1 cellular context compared by ENCODE assay signal in genomic region chr19:38003427-38004099, GRCh38.
TF ChIP-seq lines count a peak whose summit lies in the region.

No MANE protein-coding gene starts in this region.

TF ChIP-seq in GM12878, 131 proteins besides CTCF, POLR2A, EP300 and RAD21 (continued from another document and continues in another):
- no peak for TF ChIP-seq IRF3 (IDR thresholded peaks at IDR 0.05)
- TF ChIP-seq SPI1 (IDR thresholded peaks at IDR 0.05; ENCODE audit: borderline replicate concordance, insufficient read depth, low read depth, low read length): no peak
- TF ChIP-seq NFXL1 (IDR thresholded peaks at IDR 0.05; ENCODE audit: borderline replicate concordance): no peak
- no peak for TF ChIP-seq SMAD1 (IDR thresholded peaks at IDR 0.05; ENCODE audit: low read depth, partially characterized antibody)
- TF ChIP-seq ATF3 (IDR thresholded peaks at IDR 0.05; ENCODE audit: borderline replicate concordance, extremely low read depth, low read depth, low read length): no peak
- TF ChIP-seq RCOR1 (conservative IDR thresholded peaks at IDR 0.05; ENCODE audit: low read depth, low read length): no peak
- no peak for TF ChIP-seq ZNF274 (IDR thresholded peaks at IDR 0.05; ENCODE audit: insufficient read depth, insufficient read length)
- peak in 1 of 2 experiments; percentile 21; a peak in 1 of 3 replicates for TF ChIP-seq EGR1 (IDR thresholded peaks at IDR 0.05; ENCODE audit: borderline replicate concordance in 1 of 2, low read depth in 2 of 2, low read length in 2 of 2)
- TF ChIP-seq ATF2 (IDR thresholded peaks at IDR 0.05; ENCODE audit: low read length): peak; percentile 70; the same call in 1 of the 2 replicates
- no peak for TF ChIP-seq RBBP5 (conservative IDR thresholded peaks at IDR 0.05)
- no peak for TF ChIP-seq ZNF384 (IDR thresholded peaks at IDR 0.05; ENCODE audit: borderline replicate concordance, low read depth, low read length)
- TF ChIP-seq KLF5 (IDR thresholded peaks at IDR 0.05; ENCODE audit: partially characterized antibody): no peak
- no peak for TF ChIP-seq CHD2 (IDR thresholded peaks at IDR 0.05; ENCODE audit: borderline replicate concordance, low read depth, low read length)
- TF ChIP-seq SIX5 (IDR thresholded peaks at IDR 0.05; ENCODE audit: low read depth, low read length, severe bottlenecking): no peak
- TF ChIP-seq FOXM1 (IDR thresholded peaks at IDR 0.05; ENCODE audit: low read depth, low read length): no peak; the same call in 1 of the 2 replicates
- TF ChIP-seq ZBTB33 (IDR thresholded peaks at IDR 0.05): no peak
- no peak for TF ChIP-seq E2F8 (IDR thresholded peaks at IDR 0.05; ENCODE audit: low read depth, partially characterized antibody)
- 0 out of 2 replicates have a peak, but pooled peaks have one; percentile 39 for TF ChIP-seq TCF3 (IDR thresholded peaks at IDR 0.05; ENCODE audit: borderline replicate concordance, insufficient read depth, low read depth, low read length)
- TF ChIP-seq SREBF1 (IDR thresholded peaks at IDR 0.05; ENCODE audit: low read length): no peak
- TF ChIP-seq NKRF (conservative IDR thresholded peaks at IDR 0.05): no peak
- no peak for TF ChIP-seq IRF5 (IDR thresholded peaks at IDR 0.05; ENCODE audit: borderline replicate concordance)
- no peak; the same call in 1 of the 2 replicates for TF ChIP-seq CBX5 (IDR thresholded peaks at IDR 0.05; ENCODE audit: low read depth)
- TF ChIP-seq CBX3 (IDR thresholded peaks at IDR 0.05; ENCODE audit: borderline replicate concordance, low read depth): no peak
- no peak for TF ChIP-seq HDAC6 (IDR thresholded peaks at IDR 0.05; ENCODE audit: unreplicated experiment)
- TF ChIP-seq BMI1 (IDR thresholded peaks at IDR 0.05; ENCODE audit: borderline replicate concordance): peak; percentile 52; the same call in 1 of the 2 replicates
- no peak for TF ChIP-seq NFYA (IDR thresholded peaks at IDR 0.05; ENCODE audit: borderline replicate concordance, low read depth, low read length)
- TF ChIP-seq EED (IDR thresholded peaks at IDR 0.05; ENCODE audit: low read depth): peak; percentile 91
- TF ChIP-seq CREM (IDR thresholded peaks at IDR 0.05; ENCODE audit: low read depth): peak; percentile 7; the same call in 1 of the 2 replicates
- peak; percentile 45 for TF ChIP-seq ATF7 (IDR thresholded peaks at IDR 0.05; ENCODE audit: low read depth)
- TF ChIP-seq ZNF24 (IDR thresholded peaks at IDR 0.05): no peak
- no peak for TF ChIP-seq SMARCA5 (IDR thresholded peaks at IDR 0.05)
- no peak for TF ChIP-seq RFX5 (IDR thresholded peaks at IDR 0.05; ENCODE audit: low read depth, low read length)
- TF ChIP-seq MYC (IDR thresholded peaks at IDR 0.05; ENCODE audit: insufficient read depth, insufficient read length, insufficient replicate concordance, low read length, severe bottlenecking): no peak
- no peak for TF ChIP-seq HSF1 (IDR thresholded peaks at IDR 0.05; ENCODE audit: low read depth, low read length)
- TF ChIP-seq RELB (IDR thresholded peaks at IDR 0.05; ENCODE audit: low read depth): peak; percentile 64
- peak in 1 of 2 experiments; percentile 86; a peak in 2 of 4 replicates for TF ChIP-seq ETV6 (conservative IDR thresholded peaks at IDR 0.05 in 1 of 2, IDR thresholded peaks at IDR 0.05 in 1 of 2; ENCODE audit: borderline replicate concordance in 1 of 2, low read depth in 1 of 2)
- TF ChIP-seq ZNF207 (IDR thresholded peaks at IDR 0.05; ENCODE audit: borderline replicate concordance): no peak
- TF ChIP-seq RUNX3 (IDR thresholded peaks at IDR 0.05; ENCODE audit: low read length): peak; percentile 36; the same call in 1 of the 2 replicates
- TF ChIP-seq BCL3 (IDR thresholded peaks at IDR 0.05; ENCODE audit: borderline replicate concordance, insufficient read depth, low read depth, low read length, poor library complexity, severe bottlenecking): no peak
- no peak for TF ChIP-seq ZSCAN29 (IDR thresholded peaks at IDR 0.05)
- TF ChIP-seq E4F1 (IDR thresholded peaks at IDR 0.05; ENCODE audit: borderline replicate concordance, partially characterized antibody): no peak
- no peak for TF ChIP-seq YY1 (IDR thresholded peaks at IDR 0.05; ENCODE audit: low read depth, low read length)
- no peak for TF ChIP-seq ZZZ3 (IDR thresholded peaks at IDR 0.05; ENCODE audit: control insufficient read depth, insufficient read length, low read depth)
- TF ChIP-seq SREBF2 (IDR thresholded peaks at IDR 0.05; ENCODE audit: low read length): no peak
- no peak for TF ChIP-seq WRNIP1 (IDR thresholded peaks at IDR 0.05; ENCODE audit: borderline replicate concordance, low read depth, low read length)
